Comparison of ENCODE assay signal across 8 cellular contexts in the genomic region with DNA sequence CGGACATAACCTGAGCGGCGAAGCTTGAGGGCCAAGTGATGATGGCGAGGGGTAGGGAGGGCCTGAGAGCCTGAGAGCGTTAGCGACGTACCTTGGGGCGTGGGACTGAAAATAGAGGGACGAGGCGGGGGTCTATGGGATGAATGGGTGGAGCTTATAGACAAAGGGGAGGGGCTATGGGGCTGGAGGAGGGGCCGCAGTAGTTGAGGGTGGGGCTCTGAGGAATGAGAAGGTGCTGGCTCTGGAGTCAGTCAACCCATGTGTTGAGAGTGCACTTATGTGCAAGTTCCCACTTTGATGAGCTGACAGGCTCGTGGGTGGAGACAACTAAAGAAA. TPM values are rescaled to one million over a fixed set of nuclear protein-coding genes. Genes with fewer than 3 reads are reported as not detected.
A peak's percentile ranks its signal among the peaks of the same experiment; 100 is the strongest.
DNase-seq lines count a peak whose midpoint lies in the region; ATAC-seq and TF ChIP-seq lines count a peak whose summit lies in the region.

No MANE protein-coding gene starts in this region.

- no peak overlapping the region for H3K9ac ChIP-seq in iPS-15b (ENCODE audit: low read depth, low read length)

- DNase-seq in Right ventricle myocardium inferior (ENCODE audit: missing footprints) (no peak), cardiac septum (ENCODE audit: low spot score) (no peak), ascending aorta (ENCODE audit: low spot score in 2 of 2) (no peak), hippocampal formation (lab: John Stamatoyannopoulos, UW) (no peak)
- DNase-seq in stimulated activated CD4-positive, alpha-beta T cell treated with anti-CD3 and anti-CD28 coated beads, Interleukin-12 subunit alpha, Interleukin-12 subunit beta, amount 100 ng/mL, for 24 hours (ENCODE audit: low read depth in 2 of 2), result peak; percentile 28 to 39

- TF ChIP-seq POLR2A in Raji (IDR thresholded peaks at IDR 0.05; ENCODE audit: insufficient read depth, low read depth, low read length), result peak; percentile 49; the same call in 1 of the 2 replicates

- TF ChIP-seq CTCF in ascending aorta (IDR thresholded peaks at IDR 0.05), result no peak

- H3K27me3 ChIP-seq in ascending aorta (no peaks in the 10 kb centered on the region), iPS-15b (ENCODE audit: control insufficient read depth, insufficient read depth, low read length) (no peaks in the 10 kb centered on the region)

- H3K4me1 ChIP-seq in ascending aorta, result no peaks in the 10 kb centered on the region
- H3K4me1 ChIP-seq in iPS-15b (ENCODE audit: control insufficient read depth, insufficient read depth, low read length), result no peaks in the 10 kb centered on the region

- peak overlapping the region; percentile 79 to 87 for H3K27ac ChIP-seq in ascending aorta

- ATAC-seq in Right ventricle myocardium inferior, result peak; percentile 71
- ATAC-seq in HG03095 (IDR thresholded peaks at IDR 0.05; ENCODE audit: unreplicated experiment), result peak; percentile 25

- H3K9me3 ChIP-seq in ascending aorta, result no peaks in the 10 kb centered on the region
- H3K9me3 ChIP-seq in iPS-15b (ENCODE audit: control insufficient read depth, insufficient read depth, low read length), result peaks cover 2% of the 10 kb centered on the region

- peak overlapping the region; percentile 53 to 78 for H3K4me3 ChIP-seq in ascending aorta
- H3K4me3 ChIP-seq in iPS-15b (ENCODE audit: low read depth, low read length), result peak overlapping the region; percentile 72

- intact Hi-C loops in Right ventricle myocardium inferior (cut with DNase I) (no loop called here), cardiac septum (cut with DNase I) (no loop called here), ascending aorta (cut with DNase I) (no loop called here)

- H3K36me3 ChIP-seq in ascending aorta (peaks cover 0 to 12% of the 10 kb centered on the region in 2 donors), iPS-15b (ENCODE audit: control insufficient read depth, insufficient read depth, low read length) (peaks cover 2% of the 10 kb centered on the region)

RNA-seq across cellular contexts. Expression of a gene that starts 0.5 kb away (rescaled TPM):
- total RNA-seq in Right ventricle myocardium inferior (20.5 TPM), cardiac septum (16.5 TPM), ascending aorta (8.2 TPM)

RNA-seq across cellular contexts. Expression of a gene that starts 18.4 kb away (rescaled TPM):
- total RNA-seq in Right ventricle myocardium inferior (54.1 TPM), cardiac septum (38.6 TPM), ascending aorta (76.2 TPM)

RNA-seq across cellular contexts. Expression of a gene that starts 31.2 kb away (rescaled TPM):
- total RNA-seq in Right ventricle myocardium inferior (13.5 TPM), cardiac septum (12.9 TPM), ascending aorta (6.2 TPM)

RNA-seq across cellular contexts. Expression of a gene that starts 34.3 kb away (rescaled TPM):
- total RNA-seq in Right ventricle myocardium inferior, result 113 TPM
- 96.9 TPM for total RNA-seq in cardiac septum
- 119 TPM for total RNA-seq in ascending aorta

RNA-seq across cellular contexts. Expression of a gene that starts 57.3 kb away (rescaled TPM):
- total RNA-seq in Right ventricle myocardium inferior (170 TPM), cardiac septum (170 TPM), ascending aorta (87.1 TPM)

Comparison
In these comparisons a context has a peak if more than half of its experiments do, and no peak if none do; other contexts are left out.
1. DNase-seq: peak in stimulated activated CD4-positive, alpha-beta T cell treated with anti-CD3 and anti-CD28 coated beads, Interleukin-12 subunit alpha, Interleukin-12 subunit beta, amount 100 ng/mL, for 24 hours (2 of 2); none in Right ventricle myocardium inferior (single experiment), cardiac septum (single experiment), ascending aorta (0 of 2) and hippocampal formation (0 of 2).